ENCODE assay signal across 1 cellular context in the genomic region with DNA sequence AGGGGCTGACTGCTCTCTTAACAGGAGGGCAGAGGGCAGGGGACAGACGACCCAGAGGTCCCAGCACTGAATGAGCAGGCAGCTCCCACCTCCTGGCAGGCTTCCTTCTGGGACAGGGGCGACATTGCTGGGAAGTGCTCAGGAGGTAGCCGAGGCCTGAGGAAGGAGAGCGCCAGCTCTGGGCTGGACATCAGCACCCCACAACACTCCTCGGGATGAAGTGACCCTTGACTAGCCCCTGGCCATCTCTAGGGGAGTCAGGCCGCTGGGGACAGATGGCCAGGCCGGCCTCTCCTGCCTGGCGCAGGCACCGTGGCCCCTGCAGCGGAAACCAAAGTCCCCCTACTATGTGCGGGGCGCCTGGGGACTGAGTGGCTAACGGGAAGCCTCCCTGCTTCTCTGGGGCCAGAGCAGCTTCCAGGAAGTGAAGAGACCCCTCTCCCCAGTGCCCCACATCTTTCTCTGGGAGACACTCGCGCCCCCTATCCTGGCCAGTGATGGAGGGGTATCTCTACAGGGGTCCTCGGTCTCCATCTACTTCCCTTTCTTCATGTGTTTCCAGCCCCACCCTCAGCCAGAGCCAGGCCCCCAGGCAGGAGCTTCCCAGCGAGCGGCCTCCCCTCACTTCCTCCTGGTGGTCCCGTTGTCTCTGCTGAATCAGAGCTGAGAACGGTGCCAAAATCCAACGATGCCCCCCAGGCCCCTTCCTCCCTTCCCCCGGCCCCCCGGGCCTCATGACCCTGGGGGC.
TF ChIP-seq lines count a peak whose summit lies in the region.

No MANE protein-coding gene starts in this region.

TF ChIP-seq in K562, 482 proteins besides CTCF, POLR2A, EP300 and RAD21:
- TF ChIP-seq, protein P1, sequence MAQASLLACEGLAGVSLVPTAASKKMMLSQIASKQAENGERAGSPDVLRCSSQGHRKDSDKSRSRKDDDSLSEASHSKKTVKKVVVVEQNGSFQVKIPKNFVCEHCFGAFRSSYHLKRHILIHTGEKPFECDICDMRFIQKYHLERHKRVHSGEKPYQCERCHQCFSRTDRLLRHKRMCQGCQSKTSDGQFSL (CRISPR knock-in tag; IDR thresholded peaks at IDR 0.05): no peak
- TF ChIP-seq, protein P1 (tag; IDR thresholded peaks at IDR 0.05): no peak
- TF ChIP-seq ZKSCAN1 (IDR thresholded peaks at IDR 0.05; ENCODE audit: low read depth, low read length): peak; percentile 86
